Comparison of ENCODE assay signal across 22 cellular contexts in genomic region chr3:181616088-181617070, GRCh38.
"Had no signal": no experiment of that assay in that cellular context is flagged by ENCODE, and none has a peak within 500 bp of the region (broad histone marks: within the 10 kb centered on the region; RNA-seq: fewer than 3 reads in every experiment).

No MANE protein-coding gene starts in this region.

- H3K4me3 ChIP-seq: ascending aorta, hepatocyte, lung, ovary, smooth muscle cell, stomach, upper lobe of right lung had no signal

- H3K4me3 Mint-ChIP-seq: activated naive CD4-positive, alpha-beta T cell treated with anti-CD3 and anti-CD28 coated beads, Interleukin-2, amount 50 U/mL, for 24 hours; dendritic cell treated with granulocyte-macrophage colony-stimulating factor and Interleukin-4, amounts not matched to agents 40 ng/mL and 50 ng/mL, for 4 days; nephron progenitor cell; stimulated activated effector memory CD8-positive, alpha-beta T cell treated with anti-CD3 and anti-CD28 coated beads, Interleukin-12 subunit alpha, Interleukin-12 subunit beta, amount 100 ng/mL, for 72 hours had no signal

- H2AFZ ChIP-seq: hepatocyte had no signal

- H3K27ac Mint-ChIP-seq: activated naive CD4-positive, alpha-beta T cell treated with anti-CD3 and anti-CD28 coated beads, Interleukin-2, amount 50 U/mL, for 24 hours; dendritic cell treated with granulocyte-macrophage colony-stimulating factor and Interleukin-4, amounts not matched to agents 40 ng/mL and 50 ng/mL, for 4 days; nephron progenitor cell; stimulated activated effector memory CD8-positive, alpha-beta T cell treated with anti-CD3 and anti-CD28 coated beads, Interleukin-12 subunit alpha, Interleukin-12 subunit beta, amount 100 ng/mL, for 72 hours had no signal

- H3K36me3 ChIP-seq: ascending aorta, ovary, stomach, upper lobe of right lung had no signal

- DNase-seq: activated CD4-positive, CD25-positive, alpha-beta regulatory T cell treated with anti-CD3 and anti-CD28 coated beads, Interleukin-2, amount 50 U/mL, for 72 hours; activated CD8-positive, alpha-beta memory T cell treated with anti-CD3 and anti-CD28 coated beads for 24 hours; activated CD8-positive, alpha-beta memory T cell treated with anti-CD3 and anti-CD28 coated beads, Interleukin-2, amount 50 U/mL, for 48 hours; activated effector memory CD4-positive, alpha-beta T cell treated with Interleukin-2 at 50 U/mL for 16 hours; activated T-cell treated with anti-CD3 and anti-CD28 coated beads, Interleukin-2, amount 50 U/mL, for 48 hours; effector memory CD4-positive, alpha-beta T cell; midbrain; nephron progenitor cell; ovary; stimulated activated CD4-positive, alpha-beta T cell treated with anti-CD3 and anti-CD28 coated beads, Interleukin-4, amount 100 ng/mL, for 1 hour; stomach; T-helper 2 cell; upper lobe of right lung had no signal

- H3K9me3 ChIP-seq: ascending aorta, ovary, stomach, upper lobe of right lung had no signal

- H3K4me2 ChIP-seq: hepatocyte, smooth muscle cell had no signal

- H3K27me3 ChIP-seq: ascending aorta, hepatocyte, ovary, stomach, upper lobe of right lung had no signal

- H3K36me3 Mint-ChIP-seq: activated naive CD4-positive, alpha-beta T cell treated with anti-CD3 and anti-CD28 coated beads, Interleukin-2, amount 50 U/mL, for 24 hours; stimulated activated effector memory CD8-positive, alpha-beta T cell treated with anti-CD3 and anti-CD28 coated beads, Interleukin-12 subunit alpha, Interleukin-12 subunit beta, amount 100 ng/mL, for 72 hours had no signal

- H3K27me3 Mint-ChIP-seq: activated naive CD4-positive, alpha-beta T cell treated with anti-CD3 and anti-CD28 coated beads, Interleukin-2, amount 50 U/mL, for 24 hours; dendritic cell treated with granulocyte-macrophage colony-stimulating factor and Interleukin-4, amounts not matched to agents 40 ng/mL and 50 ng/mL, for 4 days had no signal

- H3K4me1 ChIP-seq: ascending aorta, stomach, upper lobe of right lung had no signal

- H3K27ac ChIP-seq: ascending aorta, hepatocyte, ovary, stomach, upper lobe of right lung, VCaP had no signal

- H3K79me2 ChIP-seq: hepatocyte had no signal

- H3K9me3 Mint-ChIP-seq: activated naive CD4-positive, alpha-beta T cell treated with anti-CD3 and anti-CD28 coated beads, Interleukin-2, amount 50 U/mL, for 24 hours; dendritic cell treated with granulocyte-macrophage colony-stimulating factor and Interleukin-4, amounts not matched to agents 40 ng/mL and 50 ng/mL, for 4 days; nephron progenitor cell had no signal

- ATAC-seq: sciatic nerve; stimulated activated effector memory CD8-positive, alpha-beta T cell treated with anti-CD3 and anti-CD28 coated beads, Interleukin-12 subunit alpha, Interleukin-12 subunit beta, amount 100 ng/mL, for 72 hours; upper lobe of right lung had no signal

- H3K4me1 Mint-ChIP-seq: activated naive CD4-positive, alpha-beta T cell treated with anti-CD3 and anti-CD28 coated beads, Interleukin-2, amount 50 U/mL, for 24 hours; stimulated activated effector memory CD8-positive, alpha-beta T cell treated with anti-CD3 and anti-CD28 coated beads, Interleukin-12 subunit alpha, Interleukin-12 subunit beta, amount 100 ng/mL, for 72 hours had no signal
